In genomic region chr14:97361181-97361580, GRCh38 we compare ENCODE assay signal across 17 cellular contexts.
"Had no signal": no experiment of that assay in that cellular context is flagged by ENCODE, and none has a peak within 500 bp of the region (broad histone marks: within the 10 kb centered on the region; RNA-seq: fewer than 3 reads in every experiment).

No MANE protein-coding gene starts in this region.

- H3K27me3 Mint-ChIP-seq: dendritic cell treated with granulocyte-macrophage colony-stimulating factor and Interleukin-4, amounts not matched to agents 40 ng/mL and 50 ng/mL, for 4 days; effector memory CD8-positive, alpha-beta T cell had no signal

- H3K9me3 ChIP-seq: colonic mucosa, esophagus muscularis mucosa, gastroesophageal sphincter, heart right ventricle, left lung, lower lobe of right lung, mucosa of descending colon had no signal

- H3K36me3 Mint-ChIP-seq: mesothelial cell of epicardium had no signal

- H3K27ac Mint-ChIP-seq: dendritic cell treated with granulocyte-macrophage colony-stimulating factor and Interleukin-4, amounts not matched to agents 40 ng/mL and 50 ng/mL, for 4 days; mesothelial cell of epicardium had no signal

- H3K4me1 ChIP-seq: colonic mucosa, esophagus muscularis mucosa, foreskin keratinocyte, gastroesophageal sphincter, heart right ventricle, left lung, lower lobe of right lung had no signal

- H3K36me3 ChIP-seq: colonic mucosa, esophagus muscularis mucosa, gastroesophageal sphincter, heart right ventricle, left lung, lower lobe of right lung had no signal

- H3K27ac ChIP-seq: colonic mucosa, esophagus muscularis mucosa, foreskin keratinocyte, gastroesophageal sphincter, heart right ventricle, left lung, lower lobe of right lung had no signal

- H3K4me3 Mint-ChIP-seq: dendritic cell treated with granulocyte-macrophage colony-stimulating factor and Interleukin-4, amounts not matched to agents 40 ng/mL and 50 ng/mL, for 4 days; effector memory CD8-positive, alpha-beta T cell; mesothelial cell of epicardium had no signal

- H3K27me3 ChIP-seq: colonic mucosa, esophagus muscularis mucosa, gastroesophageal sphincter, left lung had no signal

- H3K4me3 ChIP-seq: colonic mucosa, esophagus muscularis mucosa, gastroesophageal sphincter, heart right ventricle, left lung, lower lobe of right lung, mucosa of descending colon had no signal

- H3K9me3 Mint-ChIP-seq: dendritic cell treated with granulocyte-macrophage colony-stimulating factor and Interleukin-4, amounts not matched to agents 40 ng/mL and 50 ng/mL, for 4 days; effector memory CD8-positive, alpha-beta T cell; mesothelial cell of epicardium had no signal

- DNase-seq: colonic mucosa; cortex of kidney; effector CD8-positive, alpha-beta T cell; effector memory CD8-positive, alpha-beta T cell; foreskin keratinocyte; heart right ventricle; hippocampal formation; left cardiac atrium; left lung; left ventricle myocardium superior; lower lobe of right lung; mesenchymal stem cell; mucosa of descending colon had no signal

- H3K4me1 Mint-ChIP-seq: mesothelial cell of epicardium had no signal

- ATAC-seq: effector memory CD8-positive, alpha-beta T cell; foreskin keratinocyte; gastroesophageal sphincter; heart right ventricle; left cardiac atrium; left lung; left ventricle myocardium superior; lower lobe of right lung; mucosa of descending colon had no signal
